Comparison of ENCODE assay signal across 16 cellular contexts in the genomic region with DNA sequence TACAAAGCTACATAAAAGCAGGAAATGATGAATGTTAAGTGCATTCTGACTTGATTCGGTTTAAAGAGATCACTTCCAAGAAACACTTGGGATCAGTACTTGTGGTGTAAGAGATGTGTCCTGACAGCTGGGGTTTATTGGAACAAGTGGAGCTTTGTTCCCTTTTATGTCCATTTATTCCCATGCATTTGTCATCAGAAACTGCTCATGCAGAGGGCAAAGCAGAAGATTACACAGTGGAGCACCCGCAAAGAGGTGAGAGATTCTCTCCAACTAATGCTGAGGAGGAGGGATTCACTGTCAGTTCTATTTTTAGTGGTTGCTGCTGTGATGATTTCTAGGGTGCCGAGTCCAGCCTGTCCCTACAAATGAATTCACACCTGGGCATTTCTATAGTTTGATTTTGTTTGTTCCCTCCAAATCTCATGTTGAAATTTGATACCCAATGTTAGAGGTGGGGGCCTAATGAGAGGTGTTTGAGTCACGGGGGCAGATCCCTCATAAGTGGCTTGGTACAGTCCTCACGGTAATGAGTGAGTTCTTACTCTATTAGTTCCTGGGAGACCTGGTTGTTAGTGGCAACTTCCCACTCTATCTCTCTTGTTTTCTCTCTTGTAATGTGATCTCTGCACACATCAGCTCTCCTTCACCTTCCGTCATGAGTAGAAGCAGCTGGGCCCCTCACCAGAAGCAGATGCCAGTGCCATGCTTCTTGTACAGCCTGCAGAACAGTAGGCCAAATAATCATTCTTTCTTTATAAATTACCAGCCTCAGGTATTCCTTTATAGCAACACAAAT. TPM values are rescaled to one million over a fixed set of nuclear protein-coding genes. Genes with fewer than 3 reads are reported as not detected.
A peak's percentile ranks its signal among the peaks of the same experiment; 100 is the strongest.
DNase-seq lines count a peak whose midpoint lies in the region; FAIRE-seq and TF ChIP-seq lines count a peak whose summit lies in the region.
"Had no signal": no experiment of that assay in that cellular context is flagged by ENCODE, and none has a peak within 500 bp of the region (broad histone marks: within the 10 kb centered on the region; RNA-seq: fewer than 3 reads in every experiment).

No MANE protein-coding gene starts in this region.

- H3K36me3 Mint-ChIP-seq in astrocyte (ENCODE audit: low read depth, unreplicated experiment) (no peaks in the 10 kb centered on the region), nephron (ENCODE audit: low read depth) (no peaks in the 10 kb centered on the region)

- H4K20me1 ChIP-seq in astrocyte (ENCODE audit: insufficient read depth, low read length) (no peaks in the 10 kb centered on the region), smooth muscle cell (ENCODE audit: low read depth) (no peaks in the 10 kb centered on the region)

- no peaks in the 10 kb centered on the region for H3K27me3 Mint-ChIP-seq in astrocyte (ENCODE audit: low read depth, unreplicated experiment)
- H3K27me3 Mint-ChIP-seq in nephron (ENCODE audit: low read depth): no peaks in the 10 kb centered on the region

- DNase-seq in ELR (ENCODE audit: low read depth) (peak; percentile 23), NCI-H2107 treated with DMSO at 0.1 percent for 48 hours (lab: John Stamatoyannopoulos, UW; ENCODE audit: unreplicated experiment) (peak; percentile 99), astrocyte (ENCODE audit: low read depth) (peak; percentile 22), RPMI8226 (no peak), smooth muscle cell (lab: John Stamatoyannopoulos, UW; ENCODE audit: unreplicated experiment) (no peak)
- no peak for DNase-seq in stimulated activated CD8-positive, alpha-beta memory T cell treated with anti-CD3 and anti-CD28 coated beads, Interleukin-4, amount 100 ng/mL, for 48 hours
- no peak for DNase-seq in stimulated activated CD4-positive, alpha-beta T cell treated with anti-CD3 and anti-CD28 coated beads, Interleukin-2, amount 100 ng/mL, for 48 hours
- DNase-seq: HFFc6, left ventricle myocardium superior, ovary, thyroid gland had no signal

- H3K4me3 ChIP-seq in astrocyte (ENCODE audit: insufficient read depth, low read depth, low read length) (no peak overlapping the region), smooth muscle cell (no peak overlapping the region)
- H3K4me3 ChIP-seq: ovary, SK-N-MC, thyroid gland had no signal

- no peak overlapping the region for H3K4me2 ChIP-seq in astrocyte (ENCODE audit: low read length)
- no peak overlapping the region for H3K4me2 ChIP-seq in smooth muscle cell

- TF ChIP-seq CTCF in astrocyte (IDR thresholded peaks at IDR 0.05; ENCODE audit: insufficient read depth, low read depth, low read length): no peak
- TF ChIP-seq CTCF in nephron (IDR thresholded peaks at IDR 0.05; ENCODE audit: unreplicated experiment in 3 of 3): no peak
- no peak for TF ChIP-seq CTCF in smooth muscle cell (IDR thresholded peaks at IDR 0.05; ENCODE audit: borderline replicate concordance, insufficient read depth, poor library complexity, severe bottlenecking)

- H3K4me3 Mint-ChIP-seq in astrocyte (ENCODE audit: unreplicated experiment): no peak overlapping the region
- no peak overlapping the region for H3K4me3 Mint-ChIP-seq in nephron
- H3K4me3 Mint-ChIP-seq: HFFc6 had no signal

- no peaks in the 10 kb centered on the region for H3K4me1 ChIP-seq in astrocyte (ENCODE audit: insufficient read depth, low read length)
- H3K4me1 ChIP-seq in smooth muscle cell (ENCODE audit: low read depth): peaks cover 3% of the 10 kb centered on the region
- H3K4me1 ChIP-seq: thyroid gland had no signal

- no peaks in the 10 kb centered on the region for H3F3A ChIP-seq in smooth muscle cell (ENCODE audit: low read depth)

- H3K79me2 ChIP-seq in astrocyte (ENCODE audit: insufficient read depth, low read length): no peaks in the 10 kb centered on the region
- H3K79me2 ChIP-seq in smooth muscle cell (ENCODE audit: low read depth): no peaks in the 10 kb centered on the region

- no peak overlapping the region for H3K27ac ChIP-seq in astrocyte (ENCODE audit: low read depth, low read length)
- H3K27ac ChIP-seq in smooth muscle cell (ENCODE audit: low read depth): no peak overlapping the region
- H3K27ac ChIP-seq: C4-2B, ovary, SK-N-MC, thyroid gland had no signal

- no peaks in the 10 kb centered on the region for H3K27me3 ChIP-seq in astrocyte (ENCODE audit: insufficient read depth, low read length)
- no peaks in the 10 kb centered on the region for H3K27me3 ChIP-seq in smooth muscle cell (ENCODE audit: low read depth)
- H3K27me3 ChIP-seq: ovary, thyroid gland had no signal

- H3K4me1 Mint-ChIP-seq in astrocyte (ENCODE audit: low read depth, unreplicated experiment) (no peaks in the 10 kb centered on the region), nephron (peaks cover 12% of the 10 kb centered on the region)

- H2AFZ ChIP-seq in astrocyte (ENCODE audit: low read depth, low read length): no peak overlapping the region
- H2AFZ ChIP-seq in smooth muscle cell (ENCODE audit: low read depth): no peak overlapping the region

- no peaks in the 10 kb centered on the region for H3K36me3 ChIP-seq in astrocyte (ENCODE audit: insufficient read depth, low read length)
- no peaks in the 10 kb centered on the region for H3K36me3 ChIP-seq in smooth muscle cell (ENCODE audit: low read depth)
- H3K36me3 ChIP-seq: ovary, thyroid gland had no signal

- H3K9ac ChIP-seq in astrocyte (ENCODE audit: low read length) (no peak overlapping the region), smooth muscle cell (ENCODE audit: low read depth) (no peak overlapping the region)

- H3K27ac Mint-ChIP-seq in astrocyte (ENCODE audit: unreplicated experiment): no peak overlapping the region
- H3K27ac Mint-ChIP-seq in nephron: peak overlapping the region in 2 of 3 experiments; percentile 24 to 27
- H3K27ac Mint-ChIP-seq: HFFc6 had no signal

- H3K9me3 Mint-ChIP-seq in astrocyte (ENCODE audit: unreplicated experiment): no peaks in the 10 kb centered on the region
- H3K9me3 Mint-ChIP-seq in nephron: no peaks in the 10 kb centered on the region
- H3K9me3 Mint-ChIP-seq: HFFc6 had no signal

- WGBS in smooth muscle cell (ENCODE audit: low lambda C conversion rate): 54% methylated on average over 6 of the region's 6 CpGs

- FAIRE-seq in astrocyte (lab: Jason Lieb, UNC): no peak
- FAIRE-seq: colon had no signal

- H3K9me3 ChIP-seq in astrocyte (ENCODE audit: insufficient read depth, low read depth, low read length) (no peaks in the 10 kb centered on the region), smooth muscle cell (replicated peaks; ENCODE audit: low read depth) (no peaks in the 10 kb centered on the region)
- H3K9me3 ChIP-seq: ovary, thyroid gland had no signal

RNA-seq across cellular contexts. Expression of gene KCNK10, which starts 29.4 kb away (rescaled TPM):
- total RNA-seq in astrocyte (0.12 and 0.14 TPM in 2 replicates), smooth muscle cell (not detected in 2 replicates)
- not detected in 2 replicates for polyA plus RNA-seq in smooth muscle cell
- total RNA-seq: fibroblast of villous mesenchyme, HFFc6, left ventricle myocardium superior, ovary had no signal

RNA-seq across cellular contexts. Expression of gene SPATA7, which starts 33.0 kb away (rescaled TPM):
- total RNA-seq in astrocyte: 5.9 and 6.5 TPM in 2 replicates
- total RNA-seq in smooth muscle cell: 23.2 and 25.3 TPM in 2 replicates
- polyA plus RNA-seq in smooth muscle cell: 8.8 and 9.6 TPM in 2 replicates

Comparison
In these comparisons a context has a peak if more than half of its experiments do, and no peak if none do; other contexts are left out.
1. DNase-seq: peak in ELR (single experiment), NCI-H2107 treated with DMSO at 0.1 percent for 48 hours (single experiment) and astrocyte (single experiment); none in stimulated activated CD8-positive, alpha-beta memory T cell treated with anti-CD3 and anti-CD28 coated beads, Interleukin-4, amount 100 ng/mL, for 48 hours (single experiment), RPMI8226 (single experiment), smooth muscle cell (single experiment) and stimulated activated CD4-positive, alpha-beta T cell treated with anti-CD3 and anti-CD28 coated beads, Interleukin-2, amount 100 ng/mL, for 48 hours (0 of 2).